ENCODE assay signal across 9 cellular contexts in genomic region chr4:145154573-145154972, GRCh38. TPM values are rescaled to one million over a fixed set of nuclear protein-coding genes. Genes with fewer than 3 reads are reported as not detected.
A peak's percentile ranks its signal among the peaks of the same experiment; 100 is the strongest.
DNase-seq lines count a peak whose midpoint lies in the region; ATAC-seq and TF ChIP-seq lines count a peak whose summit lies in the region.
"Had no signal": no experiment of that assay in that cellular context is flagged by ENCODE, and none has a peak within 500 bp of the region (broad histone marks: within the 10 kb centered on the region; RNA-seq: fewer than 3 reads in every experiment).

No MANE protein-coding gene starts in this region.

- H3K27ac ChIP-seq in RWPE1 (no peak overlapping the region), heart left ventricle (peak overlapping the region in 7 of 12 donors; percentile 21 to 77 (median 57)), transverse colon (no peak overlapping the region)

- DNase-seq in NCI-H2227 (lab: John Stamatoyannopoulos, UW; ENCODE audit: unreplicated experiment) (peak; percentile 2), NCI-H2227 treated with DMSO at 0.1 percent for 48 hours (lab: John Stamatoyannopoulos, UW) (no peak), RWPE1 (ENCODE audit: low spot score) (no peak), heart left ventricle (no peak), transverse colon (no peak)
- DNase-seq in activated CD4-positive, alpha-beta T cell treated with anti-CD3 and anti-CD28 coated beads for 36 hours: no peak
- no peak for DNase-seq in stimulated activated CD4-positive, alpha-beta T cell treated with anti-CD3 and anti-CD28 coated beads, Interleukin-4, amount 100 ng/mL, for 4 hours
- DNase-seq: CD4-positive, CD25-positive, alpha-beta regulatory T cell had no signal

- no peak overlapping the region for H3K27ac Mint-ChIP-seq in activated CD4-positive, alpha-beta T cell treated with anti-CD3 and anti-CD28 coated beads for 36 hours

- intact Hi-C loops in heart left ventricle (cut with DNase I): loop anchor here in 8 of 10 donors (2.0 to 10.0 kb wide), 5 partner anchors 24 to 462 kb away; partner anchors contain the start of gene MMAA (in 4 of the 8)
- intact Hi-C loops in transverse colon (cut with DNase I; ENCODE audit: low total_unique reads): no loop called here
- intact Hi-C loops in activated CD4-positive, alpha-beta T cell treated with anti-CD3 and anti-CD28 coated beads for 36 hours (cut with DNase I, micrococcal nuclease): no loop called here

- H3K36me3 ChIP-seq in heart left ventricle: peaks cover 0 to 98% (median 81%) of the 10 kb centered on the region in 9 donors
- H3K36me3 ChIP-seq in transverse colon: peaks cover 0 to 27% (median 13%) of the 10 kb centered on the region in 4 donors

- H3K27me3 Mint-ChIP-seq in activated CD4-positive, alpha-beta T cell treated with anti-CD3 and anti-CD28 coated beads for 36 hours: no peaks in the 10 kb centered on the region
- H3K27me3 Mint-ChIP-seq: CD4-positive, CD25-positive, alpha-beta regulatory T cell had no signal

- CTCF ChIA-PET in RWPE1 (lab: Yijun Ruan, JAX): interaction anchor here (0.7 to 1.2 kb wide), 4 partner anchors 13 to 455 kb away, joined by 4 to 5 read pairs (median 5); no protein-coding TSS in a partner anchor
- CTCF ChIA-PET in activated CD4-positive, alpha-beta T cell treated with anti-CD3 and anti-CD28 coated beads for 36 hours (lab: Charles Lee): interaction anchor here (1.3 kb wide), 1 partner anchor 24 kb away, joined by 3 read pairs; no protein-coding TSS in a partner anchor

- TF ChIP-seq CTCF in RWPE1 (conservative IDR thresholded peaks at IDR 0.05; ENCODE audit: low read depth) (peak; percentile 55), heart left ventricle (IDR thresholded peaks at IDR 0.05) (peak; percentile 23 to 65 (median 54)), transverse colon (IDR thresholded peaks at IDR 0.05) (peak in 3 of 5 experiments; percentile 23 to 40 (median 36))

- H3K4me3 Mint-ChIP-seq in activated CD4-positive, alpha-beta T cell treated with anti-CD3 and anti-CD28 coated beads for 36 hours: no peak overlapping the region
- H3K4me3 Mint-ChIP-seq: CD4-positive, CD25-positive, alpha-beta regulatory T cell had no signal

- peak; percentile 86 for ATAC-seq in HG02623 (IDR thresholded peaks at IDR 0.05; ENCODE audit: unreplicated experiment)
- peak; percentile 51 to 86 (median 82) for ATAC-seq in heart left ventricle
- ATAC-seq in activated CD4-positive, alpha-beta T cell treated with anti-CD3 and anti-CD28 coated beads for 36 hours: no peak

- TF ChIP-seq EP300 in transverse colon (IDR thresholded peaks at IDR 0.05; ENCODE audit: low read depth): no peak

- peaks cover 64% of the 10 kb centered on the region for H3K36me3 Mint-ChIP-seq in activated CD4-positive, alpha-beta T cell treated with anti-CD3 and anti-CD28 coated beads for 36 hours (ENCODE audit: low read depth)

- H3K4me1 Mint-ChIP-seq in activated CD4-positive, alpha-beta T cell treated with anti-CD3 and anti-CD28 coated beads for 36 hours: peaks cover 8% of the 10 kb centered on the region

- H3K9me3 ChIP-seq in heart left ventricle (no peaks in the 10 kb centered on the region), transverse colon (no peaks in the 10 kb centered on the region)

- TF ChIP-seq POLR2A in heart left ventricle (IDR thresholded peaks at IDR 0.05) (no peak), transverse colon (IDR thresholded peaks at IDR 0.05) (no peak)

- in situ Hi-C loops in transverse colon (cut with MboI; ENCODE audit: low pct_ligation_motif_present in 1 of 4, low pct_unique_long_range_greater_than_20kb in 1 of 4, low sequenced_read_pairs in 3 of 4): no loop called here

- POLR2A ChIA-PET in RWPE1 (lab: Yijun Ruan, JAX; ENCODE audit: low non-redundant PET): no interaction called here
- POLR2A ChIA-PET in activated CD4-positive, alpha-beta T cell treated with anti-CD3 and anti-CD28 coated beads for 36 hours (lab: Charles Lee): no interaction called here

- H3K4me3 ChIP-seq in heart left ventricle (no peak overlapping the region), transverse colon (no peak overlapping the region)

- WGBS in heart left ventricle, 4 donors: 65 to 84% (median 81%) methylated on average over 1 of the region's 1 CpG
- 55 to 83% methylated on average over 1 of the region's 1 CpG for WGBS in transverse colon (ENCODE audit: low coverage in 1 of 2), 2 donors

- H3K4me1 ChIP-seq in heart left ventricle: peaks cover 0 to 22% (median 5%) of the 10 kb centered on the region in 12 donors
- peaks cover 0 to 5% (median 2%) of the 10 kb centered on the region in 4 donors for H3K4me1 ChIP-seq in transverse colon

- no peaks in the 10 kb centered on the region for H3K27me3 ChIP-seq in heart left ventricle
- H3K27me3 ChIP-seq in transverse colon: no peaks in the 10 kb centered on the region

- H3K9me3 Mint-ChIP-seq in activated CD4-positive, alpha-beta T cell treated with anti-CD3 and anti-CD28 coated beads for 36 hours (ENCODE audit: low read depth): no peaks in the 10 kb centered on the region
- H3K9me3 Mint-ChIP-seq: CD4-positive, CD25-positive, alpha-beta regulatory T cell had no signal

RNA-seq across cellular contexts. Expression of gene OTUD4, which starts 25.8 kb away (rescaled TPM):
- total RNA-seq in heart left ventricle: 10 to 100 TPM; 23.9 to 42.1 (median 31.1) TPM
- 10 to 100 TPM in 1 of 2 donors, 1 to 10 TPM in 1; 7.7 to 26.8 TPM for polyA plus RNA-seq in heart left ventricle
- total RNA-seq in transverse colon: 10 to 100 TPM; 10.5 to 46.0 (median 27.6) TPM
- total RNA-seq in activated CD4-positive, alpha-beta T cell treated with anti-CD3 and anti-CD28 coated beads for 36 hours: 10 to 100 TPM; 52.6 to 57.1 TPM

RNA-seq across cellular contexts. Expression of gene ABCE1, which starts 56.5 kb away (rescaled TPM):
- total RNA-seq in heart left ventricle: 10 to 100 TPM; 32.0 to 48.9 (median 40.1) TPM
- 10 to 100 TPM; 12.7 to 45.7 TPM for polyA plus RNA-seq in heart left ventricle
- 10 to 100 TPM; 23.8 to 48.8 (median 35.7) TPM for total RNA-seq in transverse colon
- total RNA-seq in activated CD4-positive, alpha-beta T cell treated with anti-CD3 and anti-CD28 coated beads for 36 hours: 100 to 1,000 TPM; 148 to 172 TPM

RNA-seq across cellular contexts. Expression of gene ANAPC10, which starts 56.6 kb away (rescaled TPM):
- 10 to 100 TPM; 12.3 to 26.9 (median 13.6) TPM for total RNA-seq in heart left ventricle
- 10 to 100 TPM; 13.0 to 20.7 TPM for polyA plus RNA-seq in heart left ventricle
- total RNA-seq in transverse colon: 10 to 100 TPM in 3 of 4 donors, 1 to 10 TPM in 1; 7.5 to 24.8 (median 15.4) TPM
- total RNA-seq in activated CD4-positive, alpha-beta T cell treated with anti-CD3 and anti-CD28 coated beads for 36 hours: 10 to 100 TPM; 27.7 to 31.5 TPM

Comparison
In these comparisons a context has a peak if more than half of its experiments do, and no peak if none do; other contexts are left out.
1. H3K27ac ChIP-seq: peak in heart left ventricle (7 of 12); none in RWPE1 (single experiment) and transverse colon (0 of 4).
2. intact Hi-C loops: an anchor here in heart left ventricle (2.0 to 10.0 kb wide); none called in transverse colon and activated CD4-positive, alpha-beta T cell treated with anti-CD3 and anti-CD28 coated beads for 36 hours.
3. Peak in every context shown above with its lines, with median percentiles within 50 percentile points of each other: CTCF ChIP-seq.